ENCODE assay signal across 28 cellular contexts in the genomic region with DNA sequence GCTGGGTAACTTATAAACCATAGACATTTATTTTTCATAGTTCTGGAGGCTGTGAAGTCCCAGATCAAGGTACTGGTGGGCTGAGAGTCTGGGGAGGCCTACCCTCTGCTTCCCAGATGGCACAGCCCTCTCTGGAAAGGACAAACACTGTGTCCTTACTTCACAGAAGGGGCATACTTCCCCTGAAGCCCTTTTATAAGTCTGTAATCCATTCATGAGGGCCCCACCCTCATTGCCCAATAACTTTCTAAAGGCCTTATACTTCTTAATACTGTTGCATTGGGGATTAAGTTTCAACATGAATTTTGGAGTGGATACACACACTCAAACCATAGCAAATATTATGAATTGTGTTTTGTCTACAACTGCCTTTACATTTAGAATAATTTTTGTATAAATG.
"Had no signal": no experiment of that assay in that cellular context is flagged by ENCODE, and none has a peak within 500 bp of the region (broad histone marks: within the 10 kb centered on the region; RNA-seq: fewer than 3 reads in every experiment).

No MANE protein-coding gene starts in this region.

- H3K9ac ChIP-seq: neural progenitor cell had no signal

- H3K36me3 ChIP-seq: neutrophil, ovary had no signal

- H3K4me1 ChIP-seq: left ventricle myocardium inferior, neural progenitor cell, right atrium auricular region, stomach, testis, thyroid gland, transverse colon had no signal

- ATAC-seq: left colon; natural killer cell; sciatic nerve; stimulated activated naive B cell treated with anti-CD40 and anti-IgM and Interleukin-4, amounts not matched to agents 10 μg/mL and 1 μg/mL and 100 μg/mL, for 72 hours; stimulated activated naive CD8-positive, alpha-beta T cell treated with anti-CD3 and anti-CD28 coated beads, Interleukin-15, Interleukin-2, amounts not matched to agents 100 U/mL and 50 U/mL, for 24 hours had no signal

- H3K4me3 ChIP-seq: left ventricle myocardium inferior, lung, neural progenitor cell, ovary, right atrium auricular region, skin epidermis, stomach, testis, thyroid gland, transverse colon, upper lobe of left lung had no signal

- H2AFZ ChIP-seq: neural progenitor cell had no signal

- H3K4me2 ChIP-seq: neural progenitor cell had no signal

- H3K27me3 ChIP-seq: neural progenitor cell, neutrophil, ovary, right atrium auricular region, stomach, testis, thyroid gland, transverse colon, upper lobe of left lung had no signal

- H3K27ac ChIP-seq: left ventricle myocardium inferior, neural progenitor cell, neutrophil, ovary, right atrium auricular region, skin epidermis, stomach, testis, thyroid gland, transverse colon, upper lobe of left lung had no signal

- H3K9me3 ChIP-seq: left ventricle myocardium inferior, neutrophil, ovary, right atrium auricular region, stomach, testis, thyroid gland, transverse colon, upper lobe of left lung had no signal

- DNase-seq: hippocampal formation; immature natural killer cell; kidney; left colon; left ventricle myocardium inferior; mesendoderm; naive B cell; natural killer cell; nephron progenitor cell; occipital lobe; ovary; stimulated activated CD4-positive, alpha-beta T cell treated with anti-CD3 and anti-CD28 coated beads, Interleukin-12 subunit alpha, Interleukin-12 subunit beta, amount 100 ng/mL, for 4 hours; stimulated activated CD4-positive, alpha-beta T cell treated with anti-CD3 and anti-CD28 coated beads, Interleukin-15, amount 100 ng/mL, for 24 hours; stimulated activated CD4-positive, alpha-beta T cell treated with anti-CD3 and anti-CD28 coated beads, Interleukin-2, amount 100 ng/mL, for 24 hours; stimulated activated CD4-positive, alpha-beta T cell treated with anti-CD3 and anti-CD28 coated beads, Interleukin-4, amount 100 ng/mL, for 1 hour; stimulated activated naive B cell treated with anti-CD40 and anti-IgM and Interleukin-4, amounts not matched to agents 10 μg/mL and 1 μg/mL and 100 μg/mL, for 72 hours; stimulated activated naive CD8-positive, alpha-beta T cell treated with anti-CD3 and anti-CD28 coated beads, Interleukin-15, Interleukin-2, amounts not matched to agents 100 U/mL and 50 U/mL, for 24 hours; stomach; testis; thyroid gland; transverse colon; upper lobe of left lung had no signal
